Comparison of ENCODE assay signal across 18 cellular contexts in the genomic region with DNA sequence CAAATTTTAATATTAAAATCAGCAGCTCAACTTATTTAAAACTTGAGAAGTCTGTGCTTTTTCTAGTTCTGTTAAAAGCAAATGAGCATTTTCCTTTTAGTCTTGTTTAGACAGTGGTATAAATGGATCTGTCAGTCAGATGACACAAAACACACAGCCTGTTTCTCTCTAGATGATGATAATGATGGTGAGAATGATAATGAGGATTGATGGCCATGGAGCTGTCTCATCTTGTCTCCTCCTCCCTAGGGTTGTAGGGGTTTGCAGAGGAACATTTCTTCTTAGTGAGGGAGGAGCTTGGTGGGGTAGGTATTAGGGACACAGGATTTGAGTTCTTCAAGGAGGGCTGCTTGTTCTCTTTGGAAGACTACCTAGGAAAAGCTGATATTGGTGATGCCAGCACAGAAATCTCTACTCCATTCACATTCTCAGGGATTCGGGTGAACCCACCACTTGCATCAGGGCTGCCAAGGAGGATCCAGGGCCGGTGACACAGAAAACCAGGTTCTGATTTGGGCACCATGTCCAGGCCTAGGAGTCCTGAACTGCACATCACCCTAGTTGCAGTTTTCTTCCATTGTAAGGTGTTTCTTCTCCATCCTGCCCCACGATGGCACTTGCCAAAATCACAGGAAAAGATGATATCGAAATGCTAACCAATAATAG.
DNase-seq lines count a peak whose midpoint lies in the region; ATAC-seq and TF ChIP-seq lines count a peak whose summit lies in the region.
"Had no signal": no experiment of that assay in that cellular context is flagged by ENCODE, and none has a peak within 500 bp of the region (broad histone marks: within the 10 kb centered on the region; RNA-seq: fewer than 3 reads in every experiment).

No MANE protein-coding gene starts in this region.

- no peak for ATAC-seq in HG03175 (IDR thresholded peaks at IDR 0.05; ENCODE audit: unreplicated experiment)
- ATAC-seq in activated naive CD8-positive, alpha-beta T cell treated with anti-CD3 and anti-CD28 coated beads, Interleukin-2, amount 50 U/mL, for 24 hours, result no peak

- H3K9ac ChIP-seq in endodermal cell (ENCODE audit: extremely low read depth, low read length, poor library complexity, severe bottlenecking), result no peak overlapping the region
- H3K9ac ChIP-seq in neural progenitor cell, result no peak overlapping the region

- H3K36me3 ChIP-seq in endodermal cell (ENCODE audit: control insufficient read depth, insufficient read depth, low read length), result no peaks in the 10 kb centered on the region
- H3K36me3 ChIP-seq in neural progenitor cell, result no peaks in the 10 kb centered on the region
- H3K36me3 ChIP-seq: Peyer's patch had no signal

- no peaks in the 10 kb centered on the region for H3F3A ChIP-seq in neural progenitor cell (ENCODE audit: low read depth)

- H3K79me2 ChIP-seq in neural progenitor cell (ENCODE audit: low read depth), result no peaks in the 10 kb centered on the region

- H3K27ac ChIP-seq in endodermal cell (ENCODE audit: low read depth, low read length) (peak overlapping the region; percentile 94), neural progenitor cell (no peak overlapping the region)
- H3K27ac ChIP-seq: HL-60, Peyer's patch had no signal

- no peaks in the 10 kb centered on the region for H4K20me1 ChIP-seq in neural progenitor cell (ENCODE audit: low read depth)

- no peak overlapping the region for H3K4me3 Mint-ChIP-seq in endodermal cell
- no peak overlapping the region for H3K4me3 Mint-ChIP-seq in neural progenitor cell
- H3K4me3 Mint-ChIP-seq in activated naive CD8-positive, alpha-beta T cell treated with anti-CD3 and anti-CD28 coated beads, Interleukin-2, amount 50 U/mL, for 24 hours, result no peak overlapping the region
- H3K4me3 Mint-ChIP-seq: IgD-negative memory B cell had no signal

- H2AFZ ChIP-seq in neural progenitor cell (replicated peaks), result no peak overlapping the region

- peak; percentile 89 for DNase-seq in SK-N-DZ (ENCODE audit: low spot score)
- DNase-seq in endodermal cell, result peak; percentile 45
- DNase-seq in neural progenitor cell (ENCODE audit: low spot score), result no peak
- DNase-seq in OCI-M2 (lab: John Stamatoyannopoulos, UW; ENCODE audit: unreplicated experiment), result no peak
- no peak for DNase-seq in UCSD-AML1 (lab: John Stamatoyannopoulos, UW; ENCODE audit: unreplicated experiment)
- no peak for DNase-seq in activated naive CD8-positive, alpha-beta T cell treated with anti-CD3 and anti-CD28 coated beads, Interleukin-2, amount 50 U/mL, for 24 hours
- DNase-seq: CD4-positive, CD25-positive, alpha-beta regulatory T cell; EL; H7; NCI-H1105 treated with DMSO at 0.1 percent for 48 hours; NCI-H2029 treated with DMSO at 0.1 percent for 48 hours; NCI-H226; NCI-H524; NCI-H774; Peyer's patch had no signal

- peaks cover 15% of the 10 kb centered on the region for H3K4me1 Mint-ChIP-seq in endodermal cell
- H3K4me1 Mint-ChIP-seq in neural progenitor cell, result peaks cover 24% of the 10 kb centered on the region
- H3K4me1 Mint-ChIP-seq in activated naive CD8-positive, alpha-beta T cell treated with anti-CD3 and anti-CD28 coated beads, Interleukin-2, amount 50 U/mL, for 24 hours, result no peaks in the 10 kb centered on the region
- H3K4me1 Mint-ChIP-seq: CD4-positive, CD25-positive, alpha-beta regulatory T cell; IgD-negative memory B cell had no signal

- no peaks in the 10 kb centered on the region for H3K36me3 Mint-ChIP-seq in endodermal cell (ENCODE audit: low read depth)
- H3K36me3 Mint-ChIP-seq in neural progenitor cell, result no peaks in the 10 kb centered on the region
- no peaks in the 10 kb centered on the region for H3K36me3 Mint-ChIP-seq in activated naive CD8-positive, alpha-beta T cell treated with anti-CD3 and anti-CD28 coated beads, Interleukin-2, amount 50 U/mL, for 24 hours (ENCODE audit: low read depth)
- H3K36me3 Mint-ChIP-seq: CD4-positive, CD25-positive, alpha-beta regulatory T cell; IgD-negative memory B cell had no signal

- no peak overlapping the region for H3K4me2 ChIP-seq in neural progenitor cell

- H3K4me1 ChIP-seq in endodermal cell (ENCODE audit: control insufficient read depth, insufficient read depth, low read length) (no peaks in the 10 kb centered on the region), neural progenitor cell (peaks cover 8% of the 10 kb centered on the region)
- H3K4me1 ChIP-seq: Peyer's patch had no signal

- no peak for TF ChIP-seq CTCF in endodermal cell (conservative IDR thresholded peaks at IDR 0.05)
- TF ChIP-seq CTCF in neural progenitor cell (IDR thresholded peaks at IDR 0.05), result no peak

- H3K4me3 ChIP-seq in endodermal cell (ENCODE audit: low read length) (no peak overlapping the region), neural progenitor cell (no peak overlapping the region)
- H3K4me3 ChIP-seq: Peyer's patch had no signal

- H3K9me3 Mint-ChIP-seq in endodermal cell (peaks cover 15% of the 10 kb centered on the region), neural progenitor cell (peaks cover 12% of the 10 kb centered on the region)
- H3K9me3 Mint-ChIP-seq in activated naive CD8-positive, alpha-beta T cell treated with anti-CD3 and anti-CD28 coated beads, Interleukin-2, amount 50 U/mL, for 24 hours, result peaks cover 10% of the 10 kb centered on the region

- H3K27me3 ChIP-seq in endodermal cell (ENCODE audit: control insufficient read depth, insufficient read depth, low read length, poor library complexity, severe bottlenecking) (no peaks in the 10 kb centered on the region), neural progenitor cell (no peaks in the 10 kb centered on the region)
- H3K27me3 ChIP-seq: Peyer's patch had no signal

- WGBS in endodermal cell (ENCODE audit: insufficient coverage in 1 of 2, insufficient read length in 1 of 2), 2 experiments, result 92 to 100% methylated on average over 3 to 4 of the region's 4 CpGs

- H3K9me3 ChIP-seq in endodermal cell (ENCODE audit: control insufficient read depth, low read length) (no peaks in the 10 kb centered on the region), neural progenitor cell (ENCODE audit: low read depth) (no peaks in the 10 kb centered on the region)
- H3K9me3 ChIP-seq: Peyer's patch had no signal

- H3K27ac Mint-ChIP-seq in endodermal cell (no peak overlapping the region), neural progenitor cell (peak overlapping the region; percentile 94)
- no peak overlapping the region for H3K27ac Mint-ChIP-seq in activated naive CD8-positive, alpha-beta T cell treated with anti-CD3 and anti-CD28 coated beads, Interleukin-2, amount 50 U/mL, for 24 hours
- H3K27ac Mint-ChIP-seq: CD4-positive, CD25-positive, alpha-beta regulatory T cell; IgD-negative memory B cell had no signal

- H3K27me3 Mint-ChIP-seq in endodermal cell (ENCODE audit: insufficient read depth) (no peaks in the 10 kb centered on the region), neural progenitor cell (ENCODE audit: insufficient read depth, low read depth) (peaks cover 19% of the 10 kb centered on the region)
- peaks cover 2% of the 10 kb centered on the region for H3K27me3 Mint-ChIP-seq in activated naive CD8-positive, alpha-beta T cell treated with anti-CD3 and anti-CD28 coated beads, Interleukin-2, amount 50 U/mL, for 24 hours
- H3K27me3 Mint-ChIP-seq: IgD-negative memory B cell had no signal

Comparison
In these comparisons a context has a peak if more than half of its experiments do, and no peak if none do; other contexts are left out.
1. DNase-seq: peak in SK-N-DZ (single experiment) and endodermal cell (single experiment); none in neural progenitor cell (single experiment), OCI-M2 (single experiment), UCSD-AML1 (single experiment) and activated naive CD8-positive, alpha-beta T cell treated with anti-CD3 and anti-CD28 coated beads, Interleukin-2, amount 50 U/mL, for 24 hours (single experiment).